Comparison of ENCODE assay signal across 13 cellular contexts in genomic region chr5:143426437-143426991, GRCh38.
DNase-seq lines count a peak whose midpoint lies in the region; ATAC-seq lines count a peak whose summit lies in the region.
"Had no signal": no experiment of that assay in that cellular context is flagged by ENCODE, and none has a peak within 500 bp of the region (broad histone marks: within the 10 kb centered on the region; RNA-seq: fewer than 3 reads in every experiment).

No MANE protein-coding gene starts in this region.

- ATAC-seq in GM18873 (IDR thresholded peaks at IDR 0.05; ENCODE audit: low FRiP score, unreplicated experiment) (peak; percentile 68), GM21529 (IDR thresholded peaks at IDR 0.05; ENCODE audit: unreplicated experiment) (peak; percentile 73), HG03135 (IDR thresholded peaks at IDR 0.05; ENCODE audit: unreplicated experiment) (peak; percentile 63)

- DNase-seq in iris pigment epithelial cell (ENCODE audit: low read depth) (peak; percentile 21), SKM-1 treated with dmso at 0.1 percent for 144 hours (lab: John Stamatoyannopoulos, UW; ENCODE audit: unreplicated experiment) (no peak), hepatic stellate cell (ENCODE audit: low spot score) (no peak), NOMO-1 treated with dmso at 0.1 percent for 144 hours (lab: John Stamatoyannopoulos, UW; ENCODE audit: unreplicated experiment) (no peak)
- DNase-seq: activated CD4-positive, alpha-beta T cell treated with anti-CD3 and anti-CD28 coated beads, Interleukin-2, amount 50 U/mL, for 1 hour; adrenal gland; effector memory CD8-positive, alpha-beta T cell; NCI-H1048; NCI-H69; thyroid gland had no signal
